Comparison of ENCODE assay signal across 26 cellular contexts in the genomic region with DNA sequence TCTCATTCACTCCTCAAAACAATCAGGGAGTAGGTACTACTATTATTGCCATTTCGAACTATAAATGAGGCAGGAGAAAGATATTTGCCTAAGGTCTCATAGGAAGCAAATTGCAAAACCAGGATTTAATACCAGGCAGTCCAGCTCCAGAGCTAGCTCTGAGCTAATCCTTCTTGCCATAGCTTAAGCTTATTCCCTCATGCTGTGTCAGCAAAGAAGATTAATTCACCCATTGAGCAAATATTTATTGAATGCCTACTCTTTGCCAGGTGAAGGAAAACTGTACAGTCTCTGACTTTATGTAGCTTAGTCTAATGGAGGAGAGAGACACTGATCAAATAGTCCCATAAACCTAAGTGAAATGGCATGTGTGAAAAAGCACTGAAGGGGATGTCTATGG. TPM values are rescaled to one million over a fixed set of nuclear protein-coding genes. Genes with fewer than 3 reads are reported as not detected.
"Had no signal": no experiment of that assay in that cellular context is flagged by ENCODE, and none has a peak within 500 bp of the region (broad histone marks: within the 10 kb centered on the region; RNA-seq: fewer than 3 reads in every experiment).

No MANE protein-coding gene starts in this region.

- H3K4me1 ChIP-seq: Peyer's patch, SJCRH30 had no signal

- H3K9me3 ChIP-seq: Peyer's patch, SJCRH30, SK-N-SH had no signal

- H3K27ac ChIP-seq: Peyer's patch, RWPE1, SJCRH30, WERI-Rb-1 had no signal

- H3K4me3 ChIP-seq: Peyer's patch, SJCRH30 had no signal

- DNase-seq: activated CD4-positive, alpha-beta memory T cell treated with anti-CD3 and anti-CD28 coated beads, Interleukin-2, amount 10 ng/mL, durations not matched to agents 7 days and 5 days; activated CD4-positive, alpha-beta T cell treated with anti-CD3 and anti-CD28 coated beads for 36 hours; activated CD4-positive, alpha-beta T cell treated with anti-CD3 and anti-CD28 coated beads, Interleukin-2, amount 50 U/mL, for 1 hour; activated gamma-delta T cell; activated naive CD4-positive, alpha-beta T cell treated with anti-CD3 and anti-CD28 coated beads for 36 hours; activated T-cell treated with anti-CD3 and anti-CD28 coated beads for 4 hours; activated T-cell treated with anti-CD3 and anti-CD28 coated beads, Interleukin-2, amount 50 U/mL, for 48 hours; Kasumi-1; KBM-7; NCI-H1048; NCI-H146; NCI-H1930; NCI-H2171 treated with DMSO at 0.1 percent for 48 hours; NCI-H226; NCI-H510A treated with DMSO at 0.1 percent for 48 hours; Peyer's patch; Right ventricle myocardium superior; SJCRH30; SK-N-SH; T-helper 1 cell; WERI-Rb-1 had no signal

- H3K27me3 ChIP-seq: Peyer's patch had no signal

- ATAC-seq: activated CD4-positive, alpha-beta T cell treated with anti-CD3 and anti-CD28 coated beads for 36 hours; activated T-helper 17 cell treated with anti-CD3 and anti-CD28 coated beads, Interleukin-2, amount 50 U/mL, for 72 hours had no signal

- H3K36me3 ChIP-seq: Peyer's patch, SJCRH30, WERI-Rb-1 had no signal

RNA-seq across cellular contexts. Expression of a gene that starts 19.5 kb away (rescaled TPM):
- total RNA-seq: activated CD4-positive, alpha-beta memory T cell treated with anti-CD3 and anti-CD28 coated beads, Interleukin-2, amount 10 ng/mL, durations not matched to agents 7 days and 5 days; activated CD4-positive, alpha-beta T cell treated with anti-CD3 and anti-CD28 coated beads for 36 hours; activated CD8-positive, alpha-beta memory T cell treated with anti-CD3 and anti-CD28 coated beads for 36 hours; activated naive CD4-positive, alpha-beta T cell treated with anti-CD3 and anti-CD28 coated beads for 36 hours; activated T-helper 17 cell treated with anti-CD3 and anti-CD28 coated beads, Interleukin-2, amount 50 U/mL, for 72 hours; M059J; SJCRH30; T-helper 2 cell treated with Interferon-gamma antibody and Interleukin-4, amounts not matched to agents 100 ng/mL and 5 ng/mL, for 36 hours had no signal
